8 cellular contexts compared by ENCODE assay signal in genomic region chr4:37666625-37667071, GRCh38. TPM values are rescaled to one million over a fixed set of nuclear protein-coding genes. Genes with fewer than 3 reads are reported as not detected.
DNase-seq lines count a peak whose midpoint lies in the region; ATAC-seq, FAIRE-seq and TF ChIP-seq lines count a peak whose summit lies in the region.

No MANE protein-coding gene starts in this region.

- 22 to 33% methylated on average over 6 of the region's 6 CpGs for WGBS in esophagus, 2 donors
- 69 to 73% methylated on average over 6 of the region's 6 CpGs for WGBS in pancreas, 2 donors

- ATAC-seq in pancreas (peak; percentile 31 to 82 (median 62)), HG03520 (IDR thresholded peaks at IDR 0.05; ENCODE audit: unreplicated experiment) (no peak)

- H3K36me3 ChIP-seq in esophagus (ENCODE audit: control insufficient read depth in 2 of 2, insufficient read depth in 2 of 2, low read length in 1 of 2) (no peaks in the 10 kb centered on the region), pancreas (no peaks in the 10 kb centered on the region)

- H3K9me3 Mint-ChIP-seq in T-helper 1 cell treated with Interleukin-12 subunit alpha and Interleukin-12 subunit beta and Interleukin-4 antibody, amounts not matched to agents 30 μg/mL and 1 μg/mL, for 36 hours, result no peaks in the 10 kb centered on the region

- H3K27me3 ChIP-seq in esophagus (ENCODE audit: control insufficient read depth in 1 of 2, insufficient read depth in 2 of 2, low read length in 2 of 2) (no peaks in the 10 kb centered on the region), pancreas (no peaks in the 10 kb centered on the region)

- peak overlapping the region; percentile 38 for H3K4me3 Mint-ChIP-seq in T-helper 1 cell treated with Interleukin-12 subunit alpha and Interleukin-12 subunit beta and Interleukin-4 antibody, amounts not matched to agents 30 μg/mL and 1 μg/mL, for 36 hours

- no peaks in the 10 kb centered on the region for H3K27me3 Mint-ChIP-seq in T-helper 1 cell treated with Interleukin-12 subunit alpha and Interleukin-12 subunit beta and Interleukin-4 antibody, amounts not matched to agents 30 μg/mL and 1 μg/mL, for 36 hours (ENCODE audit: low read depth)

- intact Hi-C loops in pancreas (cut with DNase I), result no loop called here

- H3K4me1 ChIP-seq in esophagus (ENCODE audit: control insufficient read depth in 2 of 2, insufficient read depth in 2 of 2, low read length in 1 of 2) (peaks cover 4 to 10% of the 10 kb centered on the region in 2 donors), pancreas (peaks cover 0 to 38% (median 0%) of the 10 kb centered on the region in 3 donors)

- H3K27ac ChIP-seq in esophagus (ENCODE audit: low read depth in 2 of 2, low read length in 1 of 2) (peak overlapping the region; percentile 61 to 69), pancreas (peak overlapping the region in 2 of 4 donors; percentile 37 to 44)

- H3K4me3 ChIP-seq in esophagus (ENCODE audit: low read depth in 1 of 2, low read length in 2 of 2) (no peak overlapping the region), pancreas (no peak overlapping the region)

- no peak for TF ChIP-seq CTCF in pancreas (IDR thresholded peaks at IDR 0.05)

- H3K27ac Mint-ChIP-seq in T-helper 1 cell treated with Interleukin-12 subunit alpha and Interleukin-12 subunit beta and Interleukin-4 antibody, amounts not matched to agents 30 μg/mL and 1 μg/mL, for 36 hours, result peak overlapping the region; percentile 60

- H3K4me1 Mint-ChIP-seq in T-helper 1 cell treated with Interleukin-12 subunit alpha and Interleukin-12 subunit beta and Interleukin-4 antibody, amounts not matched to agents 30 μg/mL and 1 μg/mL, for 36 hours (ENCODE audit: low read depth), result peaks cover 60% of the 10 kb centered on the region

- peak; percentile 13 for DNase-seq in stimulated activated CD4-positive, alpha-beta T cell treated with anti-CD3 and anti-CD28 coated beads, Interleukin-1b, Interleukin-23, amount 100 ng/mL, for 48 hours
- no peak for DNase-seq in stimulated activated CD4-positive, alpha-beta T cell treated with anti-CD3 and anti-CD28 coated beads, Interleukin-12 subunit alpha, Interleukin-12 subunit beta, amount 100 ng/mL, for 4 hours
- DNase-seq in pancreas (no peak), NCI-H510A (lab: John Stamatoyannopoulos, UW) (no peak), GM19239 (ENCODE audit: insufficient read length, low spot score) (no peak)

- H3K36me3 Mint-ChIP-seq in T-helper 1 cell treated with Interleukin-12 subunit alpha and Interleukin-12 subunit beta and Interleukin-4 antibody, amounts not matched to agents 30 μg/mL and 1 μg/mL, for 36 hours (ENCODE audit: low read depth), result peaks cover 23% of the 10 kb centered on the region

- no peaks in the 10 kb centered on the region for H3K9me3 ChIP-seq in esophagus (ENCODE audit: control insufficient read depth in 2 of 2, insufficient read depth in 1 of 2, low read depth in 1 of 2, low read length in 1 of 2)
- H3K9me3 ChIP-seq in pancreas, result no peaks in the 10 kb centered on the region

- FAIRE-seq in pancreas (lab: Jason Lieb, UNC) (no peak), GM19239 (lab: Jason Lieb, UNC) (no peak)

RNA-seq across cellular contexts. Expression of gene RELL1, which starts 19.5 kb away (rescaled TPM):
- polyA plus RNA-seq in esophagus, result 1 to 10 TPM; 2.1 to 2.8 TPM
- 10 to 100 TPM in 2 of 6 donors, 1 to 10 TPM in 4; 3.9 to 17.1 (median 5.0) TPM for total RNA-seq in pancreas
- polyA plus RNA-seq in pancreas, result 1 to 10 TPM in 1 of 2 donors, under 1 TPM in 1; 0.38 to 1.4 TPM
